ENCODE assay signal across 1 cellular context in the genomic region with DNA sequence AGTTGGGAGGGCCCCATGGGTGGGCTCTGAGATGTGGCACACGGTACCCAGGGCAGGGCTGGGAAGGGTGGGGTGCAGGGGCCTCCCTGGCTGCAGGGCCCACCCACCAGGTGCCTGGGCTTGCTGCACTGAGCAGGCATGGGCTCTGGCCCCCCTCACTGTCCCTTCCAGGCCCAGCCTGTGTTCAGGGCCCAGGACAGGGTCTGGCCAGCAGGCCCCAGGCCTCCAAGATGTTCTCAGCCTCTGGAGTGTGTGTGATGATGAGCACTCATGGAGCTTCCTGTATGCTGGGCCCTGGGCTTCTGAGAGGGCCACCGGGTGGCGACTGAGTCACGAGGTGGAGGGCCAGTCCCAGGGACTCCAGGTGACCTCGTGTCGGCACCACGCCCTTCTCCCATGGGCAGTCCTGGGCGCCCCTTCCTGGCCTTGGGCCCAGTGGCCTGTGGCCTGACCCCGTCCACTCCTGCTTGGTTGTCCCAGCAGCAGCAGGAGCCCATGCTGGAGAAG.
TF ChIP-seq lines count a peak whose summit lies in the region.

No MANE protein-coding gene starts in this region.

TF ChIP-seq in K562, 482 proteins besides CTCF, POLR2A, EP300 and RAD21 (continued from another document and continues in another):
- TF ChIP-seq, protein P1, sequence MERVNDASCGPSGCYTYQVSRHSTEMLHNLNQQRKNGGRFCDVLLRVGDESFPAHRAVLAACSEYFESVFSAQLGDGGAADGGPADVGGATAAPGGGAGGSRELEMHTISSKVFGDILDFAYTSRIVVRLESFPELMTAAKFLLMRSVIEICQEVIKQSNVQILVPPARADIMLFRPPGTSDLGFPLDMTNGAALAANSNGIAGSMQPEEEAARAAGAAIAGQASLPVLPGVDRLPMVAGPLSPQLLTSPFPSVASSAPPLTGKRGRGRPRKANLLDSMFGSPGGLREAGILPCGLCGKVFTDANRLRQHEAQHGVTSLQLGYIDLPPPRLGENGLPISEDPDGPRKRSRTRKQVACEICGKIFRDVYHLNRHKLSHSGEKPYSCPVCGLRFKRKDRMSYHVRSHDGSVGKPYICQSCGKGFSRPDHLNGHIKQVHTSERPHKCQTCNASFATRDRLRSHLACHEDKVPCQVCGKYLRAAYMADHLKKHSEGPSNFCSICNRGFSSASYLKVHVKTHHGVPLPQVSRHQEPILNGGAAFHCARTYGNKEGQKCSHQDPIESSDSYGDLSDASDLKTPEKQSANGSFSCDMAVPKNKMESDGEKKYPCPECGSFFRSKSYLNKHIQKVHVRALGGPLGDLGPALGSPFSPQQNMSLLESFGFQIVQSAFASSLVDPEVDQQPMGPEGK (CRISPR knock-in tag; IDR thresholded peaks at IDR 0.05; ENCODE audit: borderline replicate concordance), result no peak
- TF ChIP-seq, protein P2, sequence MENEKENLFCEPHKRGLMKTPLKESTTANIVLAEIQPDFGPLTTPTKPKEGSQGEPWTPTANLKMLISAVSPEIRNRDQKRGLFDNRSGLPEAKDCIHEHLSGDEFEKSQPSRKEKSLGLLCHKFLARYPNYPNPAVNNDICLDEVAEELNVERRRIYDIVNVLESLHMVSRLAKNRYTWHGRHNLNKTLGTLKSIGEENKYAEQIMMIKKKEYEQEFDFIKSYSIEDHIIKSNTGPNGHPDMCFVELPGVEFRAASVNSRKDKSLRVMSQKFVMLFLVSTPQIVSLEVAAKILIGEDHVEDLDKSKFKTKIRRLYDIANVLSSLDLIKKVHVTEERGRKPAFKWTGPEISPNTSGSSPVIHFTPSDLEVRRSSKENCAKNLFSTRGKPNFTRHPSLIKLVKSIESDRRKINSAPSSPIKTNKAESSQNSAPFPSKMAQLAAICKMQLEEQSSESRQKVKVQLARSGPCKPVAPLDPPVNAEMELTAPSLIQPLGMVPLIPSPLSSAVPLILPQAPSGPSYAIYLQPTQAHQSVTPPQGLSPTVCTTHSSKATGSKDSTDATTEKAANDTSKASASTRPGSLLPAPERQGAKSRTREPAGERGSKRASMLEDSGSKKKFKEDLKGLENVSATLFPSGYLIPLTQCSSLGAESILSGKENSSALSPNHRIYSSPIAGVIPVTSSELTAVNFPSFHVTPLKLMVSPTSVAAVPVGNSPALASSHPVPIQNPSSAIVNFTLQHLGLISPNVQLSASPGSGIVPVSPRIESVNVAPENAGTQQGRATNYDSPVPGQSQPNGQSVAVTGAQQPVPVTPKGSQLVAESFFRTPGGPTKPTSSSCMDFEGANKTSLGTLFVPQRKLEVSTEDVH (IDR thresholded peaks at IDR 0.05; ENCODE audit: low read depth, partially characterized antibody), result no peak
- TF ChIP-seq, protein P3, sequence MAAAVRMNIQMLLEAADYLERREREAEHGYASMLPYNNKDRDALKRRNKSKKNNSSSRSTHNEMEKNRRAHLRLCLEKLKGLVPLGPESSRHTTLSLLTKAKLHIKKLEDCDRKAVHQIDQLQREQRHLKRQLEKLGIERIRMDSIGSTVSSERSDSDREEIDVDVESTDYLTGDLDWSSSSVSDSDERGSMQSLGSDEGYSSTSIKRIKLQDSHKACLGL (CRISPR knock-in tag; IDR thresholded peaks at IDR 0.05; ENCODE audit: borderline replicate concordance, poor library complexity, severe bottlenecking), result no peak
- no peak for TF ChIP-seq CHCHD3 (CRISPR knock-in tag; IDR thresholded peaks at IDR 0.05)
- no peak for TF ChIP-seq ZBED1 (IDR thresholded peaks at IDR 0.05)
- TF ChIP-seq SPI1 (IDR thresholded peaks at IDR 0.05; ENCODE audit: borderline replicate concordance, low read depth, low read length), result no peak
- no peak for TF ChIP-seq BCOR (IDR thresholded peaks at IDR 0.05)
- TF ChIP-seq ZNF224 (CRISPR knock-in tag; IDR thresholded peaks at IDR 0.05), result no peak
- TF ChIP-seq GTF2F1 (IDR thresholded peaks at IDR 0.05; ENCODE audit: low read depth, low read length), result no peak
- TF ChIP-seq, protein P4, sequence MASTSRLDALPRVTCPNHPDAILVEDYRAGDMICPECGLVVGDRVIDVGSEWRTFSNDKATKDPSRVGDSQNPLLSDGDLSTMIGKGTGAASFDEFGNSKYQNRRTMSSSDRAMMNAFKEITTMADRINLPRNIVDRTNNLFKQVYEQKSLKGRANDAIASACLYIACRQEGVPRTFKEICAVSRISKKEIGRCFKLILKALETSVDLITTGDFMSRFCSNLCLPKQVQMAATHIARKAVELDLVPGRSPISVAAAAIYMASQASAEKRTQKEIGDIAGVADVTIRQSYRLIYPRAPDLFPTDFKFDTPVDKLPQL (IDR thresholded peaks at IDR 0.05; ENCODE audit: extremely low read depth, insufficient read length), result no peak
- TF ChIP-seq FOS (IDR thresholded peaks at IDR 0.05; ENCODE audit: extremely low read depth, insufficient read length), result no peak
- TF ChIP-seq, protein P5, sequence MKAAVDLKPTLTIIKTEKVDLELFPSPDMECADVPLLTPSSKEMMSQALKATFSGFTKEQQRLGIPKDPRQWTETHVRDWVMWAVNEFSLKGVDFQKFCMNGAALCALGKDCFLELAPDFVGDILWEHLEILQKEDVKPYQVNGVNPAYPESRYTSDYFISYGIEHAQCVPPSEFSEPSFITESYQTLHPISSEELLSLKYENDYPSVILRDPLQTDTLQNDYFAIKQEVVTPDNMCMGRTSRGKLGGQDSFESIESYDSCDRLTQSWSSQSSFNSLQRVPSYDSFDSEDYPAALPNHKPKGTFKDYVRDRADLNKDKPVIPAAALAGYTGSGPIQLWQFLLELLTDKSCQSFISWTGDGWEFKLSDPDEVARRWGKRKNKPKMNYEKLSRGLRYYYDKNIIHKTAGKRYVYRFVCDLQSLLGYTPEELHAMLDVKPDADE (conservative IDR thresholded peaks at IDR 0.05; ENCODE audit: control insufficient read depth, low read depth, low read length), result peak; percentile 83; the same call in 1 of the 2 replicates
- no peak for TF ChIP-seq ZZZ3 (IDR thresholded peaks at IDR 0.05)
- TF ChIP-seq, protein P6, sequence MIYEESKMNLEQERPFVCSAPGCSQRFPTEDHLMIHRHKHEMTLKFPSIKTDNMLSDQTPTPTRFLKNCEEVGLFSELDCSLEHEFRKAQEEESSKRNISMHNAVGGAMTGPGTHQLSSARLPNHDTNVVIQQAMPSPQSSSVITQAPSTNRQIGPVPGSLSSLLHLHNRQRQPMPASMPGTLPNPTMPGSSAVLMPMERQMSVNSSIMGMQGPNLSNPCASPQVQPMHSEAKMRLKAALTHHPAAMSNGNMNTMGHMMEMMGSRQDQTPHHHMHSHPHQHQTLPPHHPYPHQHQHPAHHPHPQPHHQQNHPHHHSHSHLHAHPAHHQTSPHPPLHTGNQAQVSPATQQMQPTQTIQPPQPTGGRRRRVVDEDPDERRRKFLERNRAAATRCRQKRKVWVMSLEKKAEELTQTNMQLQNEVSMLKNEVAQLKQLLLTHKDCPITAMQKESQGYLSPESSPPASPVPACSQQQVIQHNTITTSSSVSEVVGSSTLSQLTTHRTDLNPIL (CRISPR knock-in tag; IDR thresholded peaks at IDR 0.05), result no peak
- TF ChIP-seq KLF13 (tag; IDR thresholded peaks at IDR 0.05; ENCODE audit: borderline replicate concordance, low read depth), result no peak; the same call in none of the 2 replicates
- no peak for TF ChIP-seq ZNF79 (CRISPR knock-in tag; IDR thresholded peaks at IDR 0.05; ENCODE audit: low read depth)
- TF ChIP-seq ARID1B (IDR thresholded peaks at IDR 0.05), result no peak
- TF ChIP-seq TCF7 (IDR thresholded peaks at IDR 0.05; ENCODE audit: borderline replicate concordance), result 0 out of 2 replicates have a peak, but pooled peaks have one; percentile 25
- TF ChIP-seq TARDBP (IDR thresholded peaks at IDR 0.05), result no peak; the same call in 1 of the 2 replicates
- no peak for TF ChIP-seq SMAD1 (IDR thresholded peaks at IDR 0.05; ENCODE audit: low read depth, low read length, partially characterized antibody)
- no peak for TF ChIP-seq MEF2D (tag; conservative IDR thresholded peaks at IDR 0.05; ENCODE audit: low read depth)
- peak; percentile 66; the same call in 1 of the 2 replicates for TF ChIP-seq HDGF (IDR thresholded peaks at IDR 0.05)
- TF ChIP-seq HNRNPUL1 (IDR thresholded peaks at IDR 0.05; ENCODE audit: low read length), result no peak
- no peak; a peak in 2 of 4 replicates for TF ChIP-seq MAZ (CRISPR knock-in tag; conservative IDR thresholded peaks at IDR 0.05 in 1 of 2, IDR thresholded peaks at IDR 0.05 in 1 of 2)
- no peak for TF ChIP-seq NR2C2 (CRISPR knock-in tag; IDR thresholded peaks at IDR 0.05)
- no peak for TF ChIP-seq NR2C2 (tag; IDR thresholded peaks at IDR 0.05)
- no peak for TF ChIP-seq TFAM (CRISPR knock-in tag; conservative IDR thresholded peaks at IDR 0.05)
- TF ChIP-seq ETS2 (tag; IDR thresholded peaks at IDR 0.05; ENCODE audit: borderline replicate concordance, poor library complexity, severe bottlenecking), result no peak
- peak; percentile 64; the same call in 1 of the 2 replicates for TF ChIP-seq RHOXF2B (CRISPR knock-in tag; conservative IDR thresholded peaks at IDR 0.05)
- TF ChIP-seq, protein P7, sequence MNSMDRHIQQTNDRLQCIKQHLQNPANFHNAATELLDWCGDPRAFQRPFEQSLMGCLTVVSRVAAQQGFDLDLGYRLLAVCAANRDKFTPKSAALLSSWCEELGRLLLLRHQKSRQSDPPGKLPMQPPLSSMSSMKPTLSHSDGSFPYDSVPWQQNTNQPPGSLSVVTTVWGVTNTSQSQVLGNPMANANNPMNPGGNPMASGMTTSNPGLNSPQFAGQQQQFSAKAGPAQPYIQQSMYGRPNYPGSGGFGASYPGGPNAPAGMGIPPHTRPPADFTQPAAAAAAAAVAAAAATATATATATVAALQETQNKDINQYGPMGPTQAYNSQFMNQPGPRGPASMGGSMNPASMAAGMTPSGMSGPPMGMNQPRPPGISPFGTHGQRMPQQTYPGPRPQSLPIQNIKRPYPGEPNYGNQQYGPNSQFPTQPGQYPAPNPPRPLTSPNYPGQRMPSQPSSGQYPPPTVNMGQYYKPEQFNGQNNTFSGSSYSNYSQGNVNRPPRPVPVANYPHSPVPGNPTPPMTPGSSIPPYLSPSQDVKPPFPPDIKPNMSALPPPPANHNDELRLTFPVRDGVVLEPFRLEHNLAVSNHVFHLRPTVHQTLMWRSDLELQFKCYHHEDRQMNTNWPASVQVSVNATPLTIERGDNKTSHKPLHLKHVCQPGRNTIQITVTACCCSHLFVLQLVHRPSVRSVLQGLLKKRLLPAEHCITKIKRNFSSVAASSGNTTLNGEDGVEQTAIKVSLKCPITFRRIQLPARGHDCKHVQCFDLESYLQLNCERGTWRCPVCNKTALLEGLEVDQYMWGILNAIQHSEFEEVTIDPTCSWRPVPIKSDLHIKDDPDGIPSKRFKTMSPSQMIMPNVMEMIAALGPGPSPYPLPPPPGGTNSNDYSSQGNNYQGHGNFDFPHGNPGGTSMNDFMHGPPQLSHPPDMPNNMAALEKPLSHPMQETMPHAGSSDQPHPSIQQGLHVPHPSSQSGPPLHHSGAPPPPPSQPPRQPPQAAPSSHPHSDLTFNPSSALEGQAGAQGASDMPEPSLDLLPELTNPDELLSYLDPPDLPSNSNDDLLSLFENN (IDR thresholded peaks at IDR 0.05; ENCODE audit: low read depth in 2 of 2, low read length in 2 of 2), result 0 out of 4 replicates have a peak, but pooled peaks of 1 of the 2 experiments have one; percentile 20
- no peak for TF ChIP-seq ZNF146 (CRISPR knock-in tag; IDR thresholded peaks at IDR 0.05; ENCODE audit: unreplicated experiment)
- TF ChIP-seq ZNF174 (CRISPR knock-in tag; IDR thresholded peaks at IDR 0.05), result no peak
- peak; percentile 83; the same call in 1 of the 2 replicates for TF ChIP-seq CTBP1 (IDR thresholded peaks at IDR 0.05; ENCODE audit: borderline replicate concordance)
- TF ChIP-seq ASH1L (IDR thresholded peaks at IDR 0.05; ENCODE audit: borderline replicate concordance, low read depth, partially characterized antibody), result no peak
- TF ChIP-seq NFRKB (IDR thresholded peaks at IDR 0.05; ENCODE audit: low read depth), result no peak
- TF ChIP-seq, protein P8, sequence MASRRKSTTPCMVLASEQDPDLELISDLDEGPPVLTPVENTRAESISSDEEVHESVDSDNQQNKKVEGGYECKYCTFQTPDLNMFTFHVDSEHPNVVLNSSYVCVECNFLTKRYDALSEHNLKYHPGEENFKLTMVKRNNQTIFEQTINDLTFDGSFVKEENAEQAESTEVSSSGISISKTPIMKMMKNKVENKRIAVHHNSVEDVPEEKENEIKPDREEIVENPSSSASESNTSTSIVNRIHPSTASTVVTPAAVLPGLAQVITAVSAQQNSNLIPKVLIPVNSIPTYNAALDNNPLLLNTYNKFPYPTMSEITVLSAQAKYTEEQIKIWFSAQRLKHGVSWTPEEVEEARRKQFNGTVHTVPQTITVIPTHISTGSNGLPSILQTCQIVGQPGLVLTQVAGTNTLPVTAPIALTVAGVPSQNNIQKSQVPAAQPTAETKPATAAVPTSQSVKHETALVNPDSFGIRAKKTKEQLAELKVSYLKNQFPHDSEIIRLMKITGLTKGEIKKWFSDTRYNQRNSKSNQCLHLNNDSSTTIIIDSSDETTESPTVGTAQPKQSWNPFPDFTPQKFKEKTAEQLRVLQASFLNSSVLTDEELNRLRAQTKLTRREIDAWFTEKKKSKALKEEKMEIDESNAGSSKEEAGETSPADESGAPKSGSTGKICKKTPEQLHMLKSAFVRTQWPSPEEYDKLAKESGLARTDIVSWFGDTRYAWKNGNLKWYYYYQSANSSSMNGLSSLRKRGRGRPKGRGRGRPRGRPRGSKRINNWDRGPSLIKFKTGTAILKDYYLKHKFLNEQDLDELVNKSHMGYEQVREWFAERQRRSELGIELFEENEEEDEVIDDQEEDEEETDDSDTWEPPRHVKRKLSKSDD (conservative IDR thresholded peaks at IDR 0.05; ENCODE audit: low read length), result no peak
- TF ChIP-seq TAF7 (tag; IDR thresholded peaks at IDR 0.05), result no peak
- TF ChIP-seq RBM14 (IDR thresholded peaks at IDR 0.05; ENCODE audit: borderline replicate concordance, insufficient read depth, low read depth, low read length), result 0 out of 2 replicates have a peak, but pooled peaks have one; percentile 24
- no peak for TF ChIP-seq ZBTB8A (IDR thresholded peaks at IDR 0.05; ENCODE audit: partially characterized antibody)
- no peak for TF ChIP-seq TGIF2 (CRISPR knock-in tag; IDR thresholded peaks at IDR 0.05)
- no peak for TF ChIP-seq NR2F6 (CRISPR knock-in tag; IDR thresholded peaks at IDR 0.05)
- TF ChIP-seq CBFB (CRISPR knock-in tag; IDR thresholded peaks at IDR 0.05), result no peak
- no peak for TF ChIP-seq SRF (CRISPR knock-in tag; IDR thresholded peaks at IDR 0.05)
- TF ChIP-seq ZNF165 (CRISPR knock-in tag; IDR thresholded peaks at IDR 0.05; ENCODE audit: borderline replicate concordance), result no peak
- no peak for TF ChIP-seq ZBTB1 (CRISPR knock-in tag; IDR thresholded peaks at IDR 0.05; ENCODE audit: borderline replicate concordance, low read depth)
- no peak for TF ChIP-seq KDM4B (IDR thresholded peaks at IDR 0.05; ENCODE audit: borderline replicate concordance in 2 of 2, low read depth in 1 of 2)
- TF ChIP-seq, protein P9, sequence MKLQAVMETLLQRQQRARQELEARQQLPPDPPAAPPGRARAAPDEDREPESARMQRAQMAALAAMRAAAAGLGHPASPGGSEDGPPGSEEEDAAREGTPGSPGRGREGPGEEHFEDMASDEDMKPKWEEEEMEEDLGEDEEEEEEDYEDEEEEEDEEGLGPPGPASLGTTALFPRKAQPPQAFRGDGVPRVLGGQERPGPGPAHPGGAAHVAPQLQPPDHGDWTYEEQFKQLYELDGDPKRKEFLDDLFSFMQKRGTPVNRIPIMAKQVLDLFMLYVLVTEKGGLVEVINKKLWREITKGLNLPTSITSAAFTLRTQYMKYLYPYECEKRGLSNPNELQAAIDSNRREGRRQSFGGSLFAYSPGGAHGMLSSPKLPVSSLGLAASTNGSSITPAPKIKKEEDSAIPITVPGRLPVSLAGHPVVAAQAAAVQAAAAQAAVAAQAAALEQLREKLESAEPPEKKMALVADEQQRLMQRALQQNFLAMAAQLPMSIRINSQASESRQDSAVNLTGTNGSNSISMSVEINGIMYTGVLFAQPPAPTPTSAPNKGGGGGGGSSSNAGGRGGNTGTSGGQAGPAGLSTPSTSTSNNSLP (IDR thresholded peaks at IDR 0.05; ENCODE audit: borderline replicate concordance, low read depth, low read length), result no peak
